In the genomic region with DNA sequence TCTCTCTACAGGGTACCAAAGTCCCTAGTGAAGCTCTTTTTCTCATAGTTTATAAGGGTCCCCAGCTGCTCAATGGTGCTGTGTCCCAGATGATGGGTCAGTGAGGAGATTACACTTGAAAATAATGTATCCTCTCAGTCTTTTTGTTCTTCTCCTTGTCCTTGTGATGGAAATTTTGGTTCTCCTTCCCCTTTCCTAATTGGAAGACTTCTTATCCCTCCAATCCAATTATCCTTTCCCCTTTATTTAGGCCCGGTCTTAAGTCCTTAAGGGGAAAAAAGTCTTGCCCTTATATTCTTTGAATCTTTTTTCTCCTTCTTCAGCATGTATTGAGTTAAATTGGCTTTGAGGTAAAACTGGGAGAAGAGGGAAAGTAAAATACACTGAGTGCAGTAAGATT, we compare ENCODE assay signal across 8 cellular contexts.
"Had no signal": no experiment of that assay in that cellular context is flagged by ENCODE, and none has a peak within 500 bp of the region (broad histone marks: within the 10 kb centered on the region; RNA-seq: fewer than 3 reads in every experiment).

No MANE protein-coding gene starts in this region.

- H3K4me1 ChIP-seq: HAP-1 had no signal

- H3K9ac ChIP-seq: GM23248 had no signal

- H3K27me3 Mint-ChIP-seq: IgD-negative memory B cell had no signal

- H3K36me3 Mint-ChIP-seq: IgD-negative memory B cell had no signal

- H3K9me3 Mint-ChIP-seq: HFFc6, IgD-negative memory B cell had no signal

- H3K27ac Mint-ChIP-seq: HFFc6, IgD-negative memory B cell had no signal

- H3K4me3 Mint-ChIP-seq: HFFc6, IgD-negative memory B cell had no signal

- H3K4me3 ChIP-seq: GM23248, HAP-1 had no signal

- H3K27ac ChIP-seq: GM23248, HL-60 had no signal

- H3K36me3 ChIP-seq: HAP-1 had no signal

- DNase-seq: GM23248, HFFc6, KBM-7 had no signal

- H3K4me1 Mint-ChIP-seq: IgD-negative memory B cell had no signal

- H3K9me3 ChIP-seq: HAP-1 had no signal

- ATAC-seq: HCT116, HepG2 had no signal

- H2AFZ ChIP-seq: GM23248 had no signal
